In genomic region chr4:144647095-144647959, GRCh38 we compare ENCODE assay signal across 8 cellular contexts. TPM values are rescaled to one million over a fixed set of nuclear protein-coding genes. Genes with fewer than 3 reads are reported as not detected.
DNase-seq lines count a peak whose midpoint lies in the region; ATAC-seq, FAIRE-seq and TF ChIP-seq lines count a peak whose summit lies in the region.

No MANE protein-coding gene starts in this region.

- H3K27me3 ChIP-seq in GM12878 (replicated peaks in 1 of 2; ENCODE audit: control insufficient read depth in 2 of 2, insufficient read depth in 2 of 2, low read length in 1 of 2) (peaks cover 3 to 19% of the 10 kb centered on the region in 2 experiments; a peak in 3 of 4 replicates), ovary (no peaks in the 10 kb centered on the region)

- CTCF ChIA-PET in GM12878 (lab: Yijun Ruan, JAX), result interaction anchor here (1.2 kb wide), 1 partner anchor 14 kb away, joined by 3 read pairs; no protein-coding TSS in a partner anchor

- no peak overlapping the region for H2AFZ ChIP-seq in GM12878 (ENCODE audit: control insufficient read depth, low read depth, low read length)

- H3K4me3 ChIP-seq in GM12878 (no peak overlapping the region), mucosa of descending colon (no peak overlapping the region), ovary (no peak overlapping the region)

- BruUV-seq in GM12878 (replicated peaks; lab: Mats Ljungman, UMichigan), result no TSS peak

- TF ChIP-seq CTCF in GM12878 (IDR thresholded peaks at IDR 0.05 in 2 of 3, conservative IDR thresholded peaks at IDR 0.05 in 1 of 3; ENCODE audit: control insufficient read depth in 2 of 3, extremely low read depth in 1 of 3, insufficient read depth in 1 of 3, low read depth in 3 of 3, low read length in 3 of 3) (no peak), mucosa of descending colon (IDR thresholded peaks at IDR 0.05) (no peak), ovary (IDR thresholded peaks at IDR 0.05) (no peak)

- H3K79me2 ChIP-seq in GM12878 (ENCODE audit: control insufficient read depth, insufficient read depth, low read length), result no peaks in the 10 kb centered on the region

- no peak overlapping the region for H3K4me2 ChIP-seq in GM12878 (ENCODE audit: control insufficient read depth, insufficient read depth)

- no peak for TF ChIP-seq EP300 in GM12878 (IDR thresholded peaks at IDR 0.05; ENCODE audit: borderline replicate concordance in 1 of 2, control insufficient read depth in 1 of 2, low read depth in 2 of 2, low read length in 2 of 2)
- no peak for TF ChIP-seq EP300 in ovary (IDR thresholded peaks at IDR 0.05)

- POLR2A ChIA-PET in GM12878 (lab: Charles Lee), result no interaction called here

- peak; percentile 30 for ATAC-seq in HG03159 (IDR thresholded peaks at IDR 0.05; ENCODE audit: unreplicated experiment)
- peak; percentile 12; the same call in 2 of the 3 replicates for ATAC-seq in GM12878
- no peak for ATAC-seq in mucosa of descending colon

- peak; percentile 38 for FAIRE-seq in GM12878 (lab: Jason Lieb, UNC)

- H3K4me1 ChIP-seq in GM12878 (ENCODE audit: control insufficient read depth, insufficient read depth, low read length) (no peaks in the 10 kb centered on the region), mucosa of descending colon (ENCODE audit: low read depth) (peaks cover 8% of the 10 kb centered on the region), ovary (ENCODE audit: insufficient read depth) (no peaks in the 10 kb centered on the region)

- H3K36me3 ChIP-seq in GM12878 (ENCODE audit: control insufficient read depth in 2 of 2, insufficient read depth in 2 of 2, low read length in 1 of 2) (no peaks in the 10 kb centered on the region), mucosa of descending colon (ENCODE audit: low read depth) (no peaks in the 10 kb centered on the region), ovary (no peaks in the 10 kb centered on the region)

- in situ Hi-C loops in GM12878 (cut with MboI), result no loop called here

- WGBS in GM12878 (ENCODE audit: insufficient coverage, insufficient replicate concordance, low lambda C conversion rate, missing lambda C conversion rate), result 3% methylated on average over 26 of the region's 26 CpGs
- 3 to 4% (median 4%) methylated on average over 26 of the region's 26 CpGs for WGBS in ovary, 3 donors

- TF ChIP-seq POLR2A in GM12878 (IDR thresholded peaks at IDR 0.05; ENCODE audit: low read depth, low read length) (0 out of 2 replicates have a peak, but pooled peaks have one; percentile 10), ovary (IDR thresholded peaks at IDR 0.05) (no peak)

- no peak overlapping the region for H3K9ac ChIP-seq in GM12878 (ENCODE audit: control insufficient read depth, insufficient read depth, low read length)

- H3K9me3 ChIP-seq in GM12878 (replicated peaks; ENCODE audit: control insufficient read depth, insufficient read depth, low read length) (no peaks in the 10 kb centered on the region), mucosa of descending colon (no peaks in the 10 kb centered on the region), ovary (no peaks in the 10 kb centered on the region)

- SMC1A ChIA-PET in GM12878 (lab: Charles Lee; ENCODE audit: uncharacterized antibody, unreplicated experiment), result no interaction called here

- no peaks in the 10 kb centered on the region for H4K20me1 ChIP-seq in GM12878 (ENCODE audit: control insufficient read depth, insufficient read depth)

- intact Hi-C loops in GM12878 (cut with micrococcal nuclease; ENCODE audit: unreplicated experiment) (loop anchor here (5.0 kb wide), 2 partner anchors 140 to 415 kb away; no protein-coding TSS in a partner anchor), mucosa of descending colon (cut with DNase I, micrococcal nuclease) (no loop called here), ovary (cut with DNase I) (no loop called here)

- RAD21 ChIA-PET in GM12878 (lab: Charles Lee; ENCODE audit: unreplicated experiment), result no interaction called here

- TF ChIP-seq RAD21 in GM12878 (IDR thresholded peaks at IDR 0.05; ENCODE audit: insufficient read depth, low read depth, low read length), result no peak

- H3K27ac ChIP-seq in GM12878 (ENCODE audit: control insufficient read depth, insufficient read depth) (no peak overlapping the region), ovary (no peak overlapping the region)

- DNase-seq in GM03348 (ENCODE audit: low spot score), result peak; percentile 17
- DNase-seq in GM12878 (ENCODE audit: low read depth, low spot score), result no peak
- peak; percentile 54 for DNase-seq in medulla oblongata (ENCODE audit: extremely low spot score)
- DNase-seq in T1000 (lab: John Stamatoyannopoulos, UW), result no peak
- DNase-seq in mucosa of descending colon, result no peak
- no peak for DNase-seq in SHP77 (lab: John Stamatoyannopoulos, UW)
- DNase-seq in ovary, result no peak

TF ChIP-seq in GM12878, 131 proteins besides CTCF, POLR2A, EP300 and RAD21 (continues in another document):
- no peak for TF ChIP-seq ZNF217 (IDR thresholded peaks at IDR 0.05)
- no peak for TF ChIP-seq BRCA1 (IDR thresholded peaks at IDR 0.05; ENCODE audit: low read depth, low read length)
- TF ChIP-seq, protein P1, sequence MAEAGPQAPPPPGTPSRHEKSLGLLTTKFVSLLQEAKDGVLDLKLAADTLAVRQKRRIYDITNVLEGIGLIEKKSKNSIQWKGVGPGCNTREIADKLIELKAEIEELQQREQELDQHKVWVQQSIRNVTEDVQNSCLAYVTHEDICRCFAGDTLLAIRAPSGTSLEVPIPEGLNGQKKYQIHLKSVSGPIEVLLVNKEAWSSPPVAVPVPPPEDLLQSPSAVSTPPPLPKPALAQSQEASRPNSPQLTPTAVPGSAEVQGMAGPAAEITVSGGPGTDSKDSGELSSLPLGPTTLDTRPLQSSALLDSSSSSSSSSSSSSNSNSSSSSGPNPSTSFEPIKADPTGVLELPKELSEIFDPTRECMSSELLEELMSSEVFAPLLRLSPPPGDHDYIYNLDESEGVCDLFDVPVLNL (IDR thresholded peaks at IDR 0.05; ENCODE audit: low read depth, low read length), result no peak
- no peak for TF ChIP-seq RBBP5 (conservative IDR thresholded peaks at IDR 0.05)
- no peak for TF ChIP-seq EGR1 (IDR thresholded peaks at IDR 0.05; ENCODE audit: borderline replicate concordance in 1 of 2, low read depth in 2 of 2, low read length in 2 of 2)
- TF ChIP-seq ZBTB4 (CRISPR knock-in tag; IDR thresholded peaks at IDR 0.05), result no peak
- no peak for TF ChIP-seq ELK1 (IDR thresholded peaks at IDR 0.05; ENCODE audit: low read depth, low read length)

RNA-seq across cellular contexts. Expression of gene HHIP, which starts 1.4 kb away (rescaled TPM):
- 4.0 and 5.4 TPM in 2 replicates for total RNA-seq in GM12878 (2013; cell fraction: nucleolus; rRNA removed)
- 0.06 and 0.11 TPM in 2 replicates for total RNA-seq in GM12878 (2014; rRNA removed)
- total RNA-seq in GM12878 (2014; rRNA removed; fragmentation: Illumina TruSeq; extraction: Trizol), result not detected in 2 replicates
- total RNA-seq in GM12878 (2021), result 0.11 and 0.38 TPM in 2 replicates
- not detected for polyA plus RNA-seq in GM12878 (2011; ENCODE audit: low read depth)
- 0.35 and 0.63 TPM in 2 replicates for polyA plus RNA-seq in GM12878 (2011; rRNA removed)
- 0.27 and 0.48 TPM in 2 replicates for polyA plus RNA-seq in GM12878 (2011; cell fraction: cytosol; rRNA removed)
- polyA plus RNA-seq in GM12878 (2011; cell fraction: nucleus; rRNA removed), result 0.54 and 0.88 TPM in 2 replicates
- polyA plus RNA-seq in GM12878 (2012), result not detected in 2 replicates
- 0.24 and 2.9 TPM in 2 replicates for polyA plus RNA-seq in GM12878 (2014; fragmentation: Illumina TruSeq; extraction: Trizol)
- under 1 TPM; 0.13 to 0.16 TPM for polyA plus RNA-seq in GM12878 (2014; fragmentation: Nextera tagmentation; extraction: Ambion mirVana)
- polyA plus RNA-seq in GM12878 (2014; rRNA removed), result 0.33 TPM in 1 of 2 replicates, not detected in the other
- polyA plus RNA-seq in GM12878 (2016; fragmentation: Nextera tagmentation; extraction: Ambion mirVana), result under 1 TPM; 0.13 to 0.56 TPM
- polyA minus RNA-seq in GM12878 (2011; rRNA and poly(A)+ RNA removed), result 0.37 and 0.52 TPM in 2 replicates
- polyA minus RNA-seq in GM12878 (2011; cell fraction: cytosol; rRNA and poly(A)+ RNA removed), result not detected in 2 replicates
- 0.97 and 2.4 TPM in 2 replicates for polyA minus RNA-seq in GM12878 (2011; cell fraction: nucleus; rRNA and poly(A)+ RNA removed)
- 1 to 10 TPM; 2.4 to 5.5 (median 2.7) TPM for total RNA-seq in mucosa of descending colon
- total RNA-seq in ovary, result 1 to 10 TPM in 4 of 7 donors, under 1 TPM in 3; 0.43 to 2.2 (median 1.1) TPM
- 1 to 10 TPM; 1.1 to 4.2 TPM for polyA plus RNA-seq in ovary

Comparison
In these comparisons a context has a peak if more than half of its experiments do, and no peak if none do; other contexts are left out.
1. DNase-seq: peak in GM03348 (single experiment) and medulla oblongata (single experiment); none in GM12878 (single experiment), T1000 (single experiment), mucosa of descending colon (0 of 3), SHP77 (0 of 2) and ovary (0 of 5).